ENCODE assay signal across 10 cellular contexts in the genomic region with DNA sequence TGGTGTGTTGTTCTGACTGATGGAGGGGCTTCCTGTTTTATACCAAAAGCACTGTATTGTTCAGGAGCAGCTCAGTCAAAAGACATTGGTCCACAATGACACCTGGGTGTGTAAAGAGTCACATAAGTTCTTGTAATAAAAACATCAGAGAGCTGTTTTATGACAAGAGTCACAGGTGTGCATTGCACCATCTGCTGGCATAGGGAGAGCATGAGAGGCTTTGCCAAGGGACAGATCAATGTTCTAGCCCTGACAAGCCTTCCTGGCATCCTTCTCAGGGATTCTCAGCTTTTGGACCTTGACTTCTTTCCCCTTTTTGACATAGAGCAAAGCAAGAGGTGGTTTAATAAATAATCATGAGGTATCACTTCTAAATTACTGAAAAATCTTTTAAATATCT. TPM values are rescaled to one million over a fixed set of nuclear protein-coding genes. Genes with fewer than 3 reads are reported as not detected.
DNase-seq lines count a peak whose midpoint lies in the region; ATAC-seq and TF ChIP-seq lines count a peak whose summit lies in the region.
"Had no signal": no experiment of that assay in that cellular context is flagged by ENCODE, and none has a peak within 500 bp of the region (broad histone marks: within the 10 kb centered on the region; RNA-seq: fewer than 3 reads in every experiment).

No MANE protein-coding gene starts in this region.

- H3K9me2 ChIP-seq in SK-N-SH = no peaks in the 10 kb centered on the region

- H3K4me1 ChIP-seq in SK-N-SH (ENCODE audit: control insufficient read depth in 1 of 2, insufficient read depth in 2 of 2, low read depth in 1 of 2, low read length in 1 of 2) = peaks cover 10 to 13% of the 10 kb centered on the region in 2 experiments; a peak in 3 of 4 replicates
- H3K4me1 ChIP-seq: parathyroid adenoma had no signal

- BruUV-seq in Calu3 (replicated peaks; lab: Mats Ljungman, UMichigan) = no TSS peak

- H3K9me3 Mint-ChIP-seq in Calu3 (ENCODE audit: low read depth, unreplicated experiment) = no peaks in the 10 kb centered on the region
- no peaks in the 10 kb centered on the region for H3K9me3 Mint-ChIP-seq in activated naive CD8-positive, alpha-beta T cell treated with anti-CD3 and anti-CD28 coated beads, Interleukin-2, amount 50 U/mL, for 24 hours

- no peaks in the 10 kb centered on the region for H3K36me3 Mint-ChIP-seq in Calu3 (ENCODE audit: insufficient read depth, unreplicated experiment)
- no peaks in the 10 kb centered on the region for H3K36me3 Mint-ChIP-seq in activated naive CD8-positive, alpha-beta T cell treated with anti-CD3 and anti-CD28 coated beads, Interleukin-2, amount 50 U/mL, for 24 hours (ENCODE audit: low read depth)

- POLR2A ChIA-PET in SK-N-SH (lab: Yijun Ruan, JAX) = no interaction called here

- H3K27ac Mint-ChIP-seq in Calu3 (ENCODE audit: unreplicated experiment) = no peak overlapping the region
- no peak overlapping the region for H3K27ac Mint-ChIP-seq in activated naive CD8-positive, alpha-beta T cell treated with anti-CD3 and anti-CD28 coated beads, Interleukin-2, amount 50 U/mL, for 24 hours
- H3K27ac Mint-ChIP-seq: activated T-cell treated with anti-CD3 and anti-CD28 coated beads, Interleukin-2, amount 50 U/mL, for 72 hours had no signal

- no peaks in the 10 kb centered on the region for H3K36me3 ChIP-seq in SK-N-SH (replicated peaks in 1 of 2; ENCODE audit: control insufficient read depth in 1 of 2, insufficient read depth in 2 of 2, low read length in 1 of 2)

- intact Hi-C loops in Calu3 (cut with micrococcal nuclease; ENCODE audit: unreplicated experiment) = loop anchor here (2.0 to 10.0 kb wide), 5 partner anchors 173 to 1778 kb away; no protein-coding TSS in a partner anchor

- H4K20me1 ChIP-seq in SK-N-SH (ENCODE audit: insufficient read depth) = no peaks in the 10 kb centered on the region

- H3K27me3 ChIP-seq in SK-N-SH (ENCODE audit: insufficient read depth) = no peaks in the 10 kb centered on the region

- H3K9ac ChIP-seq in SK-N-SH = no peak overlapping the region
- H3K9ac ChIP-seq: parathyroid adenoma had no signal

- no peaks in the 10 kb centered on the region for H3F3A ChIP-seq in SK-N-SH (replicated peaks; ENCODE audit: insufficient read depth)

- no peaks in the 10 kb centered on the region for H3K9me3 ChIP-seq in SK-N-SH

- H3K27ac ChIP-seq in SK-N-SH (ENCODE audit: low read depth in 2 of 2, low read length in 1 of 2) = no peak overlapping the region
- H3K27ac ChIP-seq: parathyroid adenoma had no signal

- H3K4me1 Mint-ChIP-seq in Calu3 (ENCODE audit: low read depth, unreplicated experiment) = no peaks in the 10 kb centered on the region
- no peaks in the 10 kb centered on the region for H3K4me1 Mint-ChIP-seq in activated naive CD8-positive, alpha-beta T cell treated with anti-CD3 and anti-CD28 coated beads, Interleukin-2, amount 50 U/mL, for 24 hours

- TF ChIP-seq CTCF in Calu3 (IDR thresholded peaks at IDR 0.05; ENCODE audit: unreplicated experiment) = peak; percentile 38
- TF ChIP-seq CTCF in SK-N-SH (IDR thresholded peaks at IDR 0.05) = peak; percentile 28; the same call in 1 of the 2 replicates

- DNase-seq in Calu3 (peak; percentile 44), SK-N-SH (no peak), left lobe of liver (ENCODE audit: low spot score) (peak; percentile 78)
- no peak for DNase-seq in activated naive CD8-positive, alpha-beta T cell treated with anti-CD3 and anti-CD28 coated beads, Interleukin-2, amount 50 U/mL, for 24 hours

- TF ChIP-seq EP300 in Ishikawa (IDR thresholded peaks at IDR 0.05; ENCODE audit: borderline replicate concordance) (no peak), SK-N-SH (IDR thresholded peaks at IDR 0.05; ENCODE audit: borderline replicate concordance in 1 of 2, low read depth in 1 of 2, low read length in 1 of 2) (no peak)

- no peak overlapping the region for H3K4me3 Mint-ChIP-seq in Calu3 (ENCODE audit: low read depth, unreplicated experiment)
- H3K4me3 Mint-ChIP-seq in activated naive CD8-positive, alpha-beta T cell treated with anti-CD3 and anti-CD28 coated beads, Interleukin-2, amount 50 U/mL, for 24 hours = no peak overlapping the region
- H3K4me3 Mint-ChIP-seq: activated T-cell treated with anti-CD3 and anti-CD28 coated beads, Interleukin-2, amount 50 U/mL, for 72 hours had no signal

- H3K4me2 ChIP-seq in SK-N-SH = no peak overlapping the region

- ATAC-seq in left lobe of liver (peak; percentile 87), GM21825 (IDR thresholded peaks at IDR 0.05; ENCODE audit: unreplicated experiment) (no peak), HG03097 (IDR thresholded peaks at IDR 0.05; ENCODE audit: low FRiP score, unreplicated experiment) (no peak), GM18520 (IDR thresholded peaks at IDR 0.05; ENCODE audit: unreplicated experiment) (no peak)
- ATAC-seq in activated naive CD8-positive, alpha-beta T cell treated with anti-CD3 and anti-CD28 coated beads, Interleukin-2, amount 50 U/mL, for 24 hours = no peak
- ATAC-seq: activated T-cell treated with anti-CD3 and anti-CD28 coated beads, Interleukin-2, amount 50 U/mL, for 72 hours had no signal

- TF ChIP-seq RAD21 in Ishikawa (IDR thresholded peaks at IDR 0.05; ENCODE audit: low read depth) (peak; percentile 41; the same call in 1 of the 2 replicates), SK-N-SH (IDR thresholded peaks at IDR 0.05; ENCODE audit: low read length) (peak; percentile 67)

- CTCF ChIA-PET in Calu3 (lab: Charles Lee) = interaction anchor here (0.6 to 1.0 kb wide), 5 partner anchors 249 to 1663 kb away, joined by 3 to 4 read pairs (median 3); no protein-coding TSS in a partner anchor
- CTCF ChIA-PET in SK-N-SH (lab: Yijun Ruan, JAX) = interaction anchor here (0.6 to 1.9 kb wide), 13 partner anchors 10 to 1776 kb away, joined by 3 to 7 read pairs (median 4); a partner anchor contains a TSS

- H3K27me3 Mint-ChIP-seq in Calu3 (ENCODE audit: unreplicated experiment) = no peaks in the 10 kb centered on the region
- no peaks in the 10 kb centered on the region for H3K27me3 Mint-ChIP-seq in activated naive CD8-positive, alpha-beta T cell treated with anti-CD3 and anti-CD28 coated beads, Interleukin-2, amount 50 U/mL, for 24 hours

- H3K79me2 ChIP-seq in SK-N-SH (ENCODE audit: insufficient read depth) = no peaks in the 10 kb centered on the region
- H3K79me2 ChIP-seq: parathyroid adenoma had no signal

- no peak overlapping the region for H2AFZ ChIP-seq in SK-N-SH (ENCODE audit: low read depth)
- H2AFZ ChIP-seq: parathyroid adenoma had no signal

- H3K4me3 ChIP-seq in SK-N-SH (ENCODE audit: low read depth in 2 of 2, low read length in 1 of 2) = no peak overlapping the region

TF ChIP-seq in Ishikawa, 13 proteins besides CTCF, POLR2A, EP300 and RAD21 (continues in another document):
- no peak for TF ChIP-seq ZBTB7A (IDR thresholded peaks at IDR 0.05; ENCODE audit: low read depth)
- no peak for TF ChIP-seq TEAD4 (IDR thresholded peaks at IDR 0.05)
- no peak for TF ChIP-seq FOXM1 (IDR thresholded peaks at IDR 0.05; ENCODE audit: borderline replicate concordance, low read depth)
- TF ChIP-seq TCF12 (IDR thresholded peaks at IDR 0.05; ENCODE audit: low read depth) = no peak
- TF ChIP-seq TAF1 (IDR thresholded peaks at IDR 0.05; ENCODE audit: low read depth) = no peak
- no peak for TF ChIP-seq NFIC (IDR thresholded peaks at IDR 0.05)

TF ChIP-seq in SK-N-SH, 30 proteins besides CTCF, POLR2A, EP300 and RAD21:
- TF ChIP-seq SMC3 (IDR thresholded peaks at IDR 0.05; ENCODE audit: low read depth, low read length) = peak; percentile 41
- TF ChIP-seq NFIC (IDR thresholded peaks at IDR 0.05; ENCODE audit: borderline replicate concordance) = no peak

RNA-seq across cellular contexts. Expression of a gene that starts 20.5 kb away (rescaled TPM):
- total RNA-seq in Calu3 (2022) = not detected in 2 replicates
- 1.4 and 1.6 TPM in 2 replicates for polyA plus RNA-seq in SK-N-SH (2012; rRNA removed)
- polyA plus RNA-seq in SK-N-SH (2012; cell fraction: cytosol; rRNA removed) = 1.2 TPM in 2 replicates
- polyA plus RNA-seq in SK-N-SH (2012; cell fraction: nucleus; rRNA removed) = 2.9 TPM in 2 replicates
- 0.63 TPM for total RNA-seq in left lobe of liver
- total RNA-seq: activated T-cell treated with anti-CD3 and anti-CD28 coated beads, Interleukin-2, amount 50 U/mL, for 72 hours had no signal

Comparison
In these comparisons a context has a peak if more than half of its experiments do, and no peak if none do; other contexts are left out.
1. DNase-seq: peak in Calu3 (single experiment) and left lobe of liver (single experiment); none in SK-N-SH (single experiment) and activated naive CD8-positive, alpha-beta T cell treated with anti-CD3 and anti-CD28 coated beads, Interleukin-2, amount 50 U/mL, for 24 hours (single experiment).